ENCODE assay signal across 20 cellular contexts in genomic region chr13:32254916-32255743, GRCh38.
DNase-seq lines count a peak whose midpoint lies in the region; ATAC-seq and TF ChIP-seq lines count a peak whose summit lies in the region.
"Had no signal": no experiment of that assay in that cellular context is flagged by ENCODE, and none has a peak within 500 bp of the region (broad histone marks: within the 10 kb centered on the region; RNA-seq: fewer than 3 reads in every experiment).

No MANE protein-coding gene starts in this region.

- no peak overlapping the region for H2BK120ac ChIP-seq in IMR-90 (ENCODE audit: low read depth, low read length)

- H2AFZ ChIP-seq in IMR-90 (replicated peaks; ENCODE audit: low read length, poor library complexity), result no peak overlapping the region

- no peak overlapping the region for H3K4ac ChIP-seq in IMR-90 (ENCODE audit: low read depth, low read length)

- no peak for TF ChIP-seq POLR2A in IMR-90 (IDR thresholded peaks at IDR 0.05; ENCODE audit: low read depth, low read length)
- peak; percentile 41 for TF ChIP-seq POLR2A in right lobe of liver (IDR thresholded peaks at IDR 0.05)
- no peak for TF ChIP-seq POLR2A in thyroid gland (IDR thresholded peaks at IDR 0.05)

- H3K27me3 ChIP-seq in IMR-90 (ENCODE audit: control insufficient read depth, insufficient read depth, low read length), result no peaks in the 10 kb centered on the region
- H3K27me3 ChIP-seq in right lobe of liver, result no peaks in the 10 kb centered on the region
- no peaks in the 10 kb centered on the region for H3K27me3 ChIP-seq in thyroid gland
- H3K27me3 ChIP-seq: Peyer's patch had no signal

- H3K4me3 ChIP-seq in IMR-90 (ENCODE audit: insufficient read depth, low read depth, low read length) (no peak overlapping the region), coronary artery (peak overlapping the region; percentile 68), right lobe of liver (peak overlapping the region; percentile 38 to 58 (median 44)), thyroid gland (replicated peaks in 1 of 3) (no peak overlapping the region)

- no TSS peak for BruUV-seq in IMR-90 (replicated peaks; lab: Mats Ljungman, UMichigan)

- peak overlapping the region; percentile 24; the same call in 1 of the 2 replicates for H4K91ac ChIP-seq in IMR-90 (ENCODE audit: insufficient read depth, low read depth, low read length)

- H3K18ac ChIP-seq in IMR-90 (ENCODE audit: low read depth, low read length), result no peak overlapping the region

- H3K4me1 ChIP-seq in IMR-90 (ENCODE audit: control insufficient read depth, insufficient read depth, low read length), result no peaks in the 10 kb centered on the region; the same call in 1 of the 2 replicates
- H3K4me1 ChIP-seq in right lobe of liver, result peaks cover 0 to 11% (median 5%) of the 10 kb centered on the region in 4 donors
- no peaks in the 10 kb centered on the region for H3K4me1 ChIP-seq in thyroid gland
- H3K4me1 ChIP-seq: Peyer's patch had no signal

- H3K36me3 ChIP-seq in IMR-90 (ENCODE audit: control insufficient read depth, insufficient read depth, low read length) (peaks cover 9% of the 10 kb centered on the region), right lobe of liver (no peaks in the 10 kb centered on the region), thyroid gland (peaks cover 0 to 2% of the 10 kb centered on the region in 2 donors)
- H3K36me3 ChIP-seq: Peyer's patch had no signal

- intact Hi-C loops in IMR-90 (cut with micrococcal nuclease) (no loop called here), right lobe of liver (cut with DNase I) (no loop called here), thyroid gland (cut with DNase I) (no loop called here)

- no peak overlapping the region for H3K56ac ChIP-seq in IMR-90 (ENCODE audit: extremely low read depth, insufficient read depth, low read length)

- H2BK5ac ChIP-seq in IMR-90 (ENCODE audit: low read depth, low read length, poor library complexity, severe bottlenecking), result no peak overlapping the region

- DNase-seq in IMR-90 (no peak), coronary artery (ENCODE audit: low spot score) (no peak), right lobe of liver (no peak), thyroid gland (no peak), NCI-H82 (lab: John Stamatoyannopoulos, UW) (no peak), DMS114 treated with DMSO at 0.1 percent for 48 hours (lab: John Stamatoyannopoulos, UW; ENCODE audit: unreplicated experiment) (no peak), NCI-H1930 (lab: John Stamatoyannopoulos, UW) (no peak)
- DNase-seq in effector CD8-positive, alpha-beta T cell (lab: John Stamatoyannopoulos, UW), result no peak
- DNase-seq: activated CD4-positive, CD25-positive, alpha-beta regulatory T cell treated with anti-CD3 and anti-CD28 coated beads, Interleukin-2, amount 50 U/mL, for 72 hours; activated naive CD4-positive, alpha-beta T cell treated with anti-CD3 and anti-CD28 coated beads, Interleukin-2, amount 50 U/mL, for 16 hours; activated T-cell treated with anti-CD3 and anti-CD28 coated beads for 4 hours; DMS79; glutamatergic neuron; H7; naive thymus-derived CD8-positive, alpha-beta T cell; NCI-H1092; NCI-H446 treated with DMSO at 0.1 percent for 48 hours; Peyer's patch; stimulated activated CD4-positive, alpha-beta T cell treated with anti-CD3 and anti-CD28 coated beads, Interleukin-4, amount 100 ng/mL, for 1 hour; T-cell had no signal

- no peaks in the 10 kb centered on the region for H4K20me1 ChIP-seq in IMR-90 (ENCODE audit: insufficient read depth, low read length)

- TF ChIP-seq CTCF in IMR-90 (conservative IDR thresholded peaks at IDR 0.05; ENCODE audit: low read depth, low read length) (no peak), coronary artery (IDR thresholded peaks at IDR 0.05) (no peak), right lobe of liver (IDR thresholded peaks at IDR 0.05) (no peak), thyroid gland (IDR thresholded peaks at IDR 0.05) (no peak)

- no peak overlapping the region for H4K5ac ChIP-seq in IMR-90 (ENCODE audit: low read depth, low read length)

- H2AK9ac ChIP-seq in IMR-90 (replicated peaks; ENCODE audit: low read depth, low read length, poor library complexity), result no peak overlapping the region

- CTCF ChIA-PET in IMR-90 (lab: Yijun Ruan, JAX), result interaction anchor here (0.6 to 3.0 kb wide), 3 partner anchors 9 to 1901 kb away, joined by 3 to 14 read pairs (median 5); no protein-coding TSS in a partner anchor

- H2BK20ac ChIP-seq in IMR-90 (ENCODE audit: low read depth, low read length), result no peak overlapping the region; the same call in 1 of the 2 replicates

- H3K4me2 ChIP-seq in IMR-90 (ENCODE audit: low read depth, low read length), result no peak overlapping the region

- in situ Hi-C loops in IMR-90 (cut with MboI; ENCODE audit: low sequenced_read_pairs), result no loop called here

- 0 out of 2 replicates have a peak, but pooled peaks cover 3% of the 10 kb centered on the region for H3K9me1 ChIP-seq in IMR-90 (ENCODE audit: insufficient read depth, low read length)

- no peak overlapping the region; the same call in 1 of the 2 replicates for H2AK5ac ChIP-seq in IMR-90 (ENCODE audit: low read depth, low read length)

- no peak overlapping the region for H4K8ac ChIP-seq in IMR-90 (ENCODE audit: low read depth in 2 of 2, low read length in 2 of 2)

- no peaks in the 10 kb centered on the region for H3K9me3 ChIP-seq in IMR-90 (ENCODE audit: control insufficient read depth, insufficient read depth, low read length)
- H3K9me3 ChIP-seq in right lobe of liver, result no peaks in the 10 kb centered on the region
- no peaks in the 10 kb centered on the region for H3K9me3 ChIP-seq in thyroid gland
- H3K9me3 ChIP-seq: Peyer's patch had no signal

- H3K23ac ChIP-seq in IMR-90 (ENCODE audit: low read depth, low read length), result no peak overlapping the region

- no peak for TF ChIP-seq RAD21 in IMR-90 (IDR thresholded peaks at IDR 0.05; ENCODE audit: low read length)

- 93% methylated on average over 3 of the region's 10 CpGs; no CpG with 5 or more reads in 1 of the 2 experiments for WGBS in IMR-90 (ENCODE audit: extremely low coverage in 2 of 2, insufficient read length in 1 of 2), 2 experiments
- 23% methylated on average over 10 of the region's 10 CpGs for WGBS in right lobe of liver (ENCODE audit: insufficient coverage, low coverage, low lambda C conversion rate, missing lambda C conversion rate)
- 73 to 78% methylated on average over 10 of the region's 10 CpGs for WGBS in thyroid gland, 2 donors

- no peaks in the 10 kb centered on the region for H3K79me1 ChIP-seq in IMR-90 (ENCODE audit: low read depth in 1 of 2, low read length in 2 of 2)

- no peak overlapping the region for H3K9ac ChIP-seq in IMR-90 (ENCODE audit: low read depth, low read length)

- ATAC-seq in IMR-90 (ENCODE audit: low read depth) (no peak), right lobe of liver (peak; percentile 33 to 52 (median 45))
- ATAC-seq: naive thymus-derived CD8-positive, alpha-beta T cell; T-cell had no signal

- 0 out of 3 replicates have a peak overlapping the region, but pooled peaks have one; percentile 54 for H2BK15ac ChIP-seq in IMR-90 (ENCODE audit: low read depth, low read length)

- dilution Hi-C loops in IMR-90 (cut with HindIII; ENCODE audit: low sequenced_read_pairs, unreplicated experiment), result no loop called here

- no peak overlapping the region for H3K14ac ChIP-seq in IMR-90 (replicated peaks; ENCODE audit: low read depth, low read length)

- POLR2A ChIA-PET in IMR-90 (lab: Charles Lee; ENCODE audit: unreplicated experiment), result interaction anchor here (0.6 kb wide), 1 partner anchor 1951 kb away, joined by 10 read pairs; no protein-coding TSS in a partner anchor

- no peak overlapping the region for H3K27ac ChIP-seq in IMR-90 (ENCODE audit: insufficient read depth, low read length)
- H3K27ac ChIP-seq in coronary artery, result peak overlapping the region; percentile 83 to 92
- peak overlapping the region; percentile 87 to 89 (median 88) for H3K27ac ChIP-seq in right lobe of liver
- peak overlapping the region; percentile 30 to 57 (median 38) for H3K27ac ChIP-seq in thyroid gland

TF ChIP-seq in IMR-90, 13 proteins besides CTCF, POLR2A, EP300 and RAD21:
- TF ChIP-seq USF2 (IDR thresholded peaks at IDR 0.05; ENCODE audit: low read depth, low read length) (no peak), MXI1 (IDR thresholded peaks at IDR 0.05; ENCODE audit: borderline replicate concordance, low read depth, low read length) (no peak), MAZ (IDR thresholded peaks at IDR 0.05; ENCODE audit: borderline replicate concordance, low read depth, low read length) (no peak), MAFK (IDR thresholded peaks at IDR 0.05; ENCODE audit: low read depth, low read length) (no peak)
TF ChIP-seq in IMR-90: peak in this region for 0.

Comparison
In these comparisons a context has a peak if more than half of its experiments do, and no peak if none do; other contexts are left out.
1. H3K4me3 ChIP-seq: peak in coronary artery (single experiment) and right lobe of liver (3 of 3); none in IMR-90 (single experiment) and thyroid gland (0 of 3).